In genomic region chr3:64741344-64741743, GRCh38 we compare ENCODE assay signal across 15 cellular contexts. TPM values are rescaled to one million over a fixed set of nuclear protein-coding genes. Genes with fewer than 3 reads are reported as not detected.
DNase-seq lines count a peak whose midpoint lies in the region; ATAC-seq and TF ChIP-seq lines count a peak whose summit lies in the region.
"Had no signal": no experiment of that assay in that cellular context is flagged by ENCODE, and none has a peak within 500 bp of the region (broad histone marks: within the 10 kb centered on the region; RNA-seq: fewer than 3 reads in every experiment).

No MANE protein-coding gene starts in this region.

- no peaks in the 10 kb centered on the region for H3K4me1 Mint-ChIP-seq in T-cell
- H3K4me1 Mint-ChIP-seq: CD8-positive, alpha-beta memory T cell had no signal

- H3K36me3 Mint-ChIP-seq in T-cell, result no peaks in the 10 kb centered on the region
- H3K36me3 Mint-ChIP-seq: CD8-positive, alpha-beta memory T cell had no signal

- WGBS in gastroesophageal sphincter (ENCODE audit: low coverage in 1 of 2), 2 donors, result 90% methylated on average over 1 of the region's 1 CpG; no CpG with 5 or more reads in 1 of the 2 donors

- H3K27ac ChIP-seq in gastroesophageal sphincter, result peak overlapping the region in 2 of 4 donors; percentile 16 to 31
- H3K27ac ChIP-seq: spleen, testis had no signal

- no peak overlapping the region for H3K4me3 ChIP-seq in AG10803 (ENCODE audit: low read length)
- H3K4me3 ChIP-seq in gastroesophageal sphincter, result no peak overlapping the region
- no peak overlapping the region for H3K4me3 ChIP-seq in skeletal muscle cell (ENCODE audit: low read depth, low read length)
- H3K4me3 ChIP-seq: spleen, testis had no signal

- peak; percentile 76 for ATAC-seq in gastroesophageal sphincter
- ATAC-seq in GM21619 (IDR thresholded peaks at IDR 0.05; ENCODE audit: unreplicated experiment), result no peak
- no peak for ATAC-seq in HG02870 (IDR thresholded peaks at IDR 0.05; ENCODE audit: unreplicated experiment)
- no peak for ATAC-seq in T-cell (replicated peaks in 1 of 4)
- ATAC-seq: activated CD4-positive, CD25-positive, alpha-beta regulatory T cell treated with anti-CD3 and anti-CD28 coated beads, Interleukin-2, amount 50 U/mL, for 24 hours; Panc1 had no signal

- TF ChIP-seq POLR2A in gastroesophageal sphincter (IDR thresholded peaks at IDR 0.05), result no peak

- peaks cover 0 to 42% (median 3%) of the 10 kb centered on the region in 3 donors for H3K4me1 ChIP-seq in gastroesophageal sphincter
- H3K4me1 ChIP-seq: spleen, testis had no signal

- no peaks in the 10 kb centered on the region for H3K9me3 ChIP-seq in gastroesophageal sphincter
- H3K9me3 ChIP-seq: testis had no signal

- H3K27ac Mint-ChIP-seq in T-cell, result no peak overlapping the region
- H3K27ac Mint-ChIP-seq: CD8-positive, alpha-beta memory T cell had no signal

- peaks cover 3 to 10% (median 7%) of the 10 kb centered on the region in 3 donors for H3K9me3 Mint-ChIP-seq in T-cell

- CTCF ChIA-PET in T-cell (lab: Charles Lee), result no interaction called here

- no peaks in the 10 kb centered on the region for H3K36me3 ChIP-seq in gastroesophageal sphincter
- H3K36me3 ChIP-seq: spleen had no signal

- H3K4me3 Mint-ChIP-seq in T-cell, result no peak overlapping the region
- H3K4me3 Mint-ChIP-seq: CD8-positive, alpha-beta memory T cell had no signal

- peak; percentile 69 for DNase-seq in AG10803 (ENCODE audit: low read depth)
- peak; percentile 35 for DNase-seq in astrocyte of the hippocampus (ENCODE audit: low read depth, low spot score)
- peak; percentile 75 for DNase-seq in skeletal muscle cell (ENCODE audit: low read depth)
- DNase-seq in NCI-H524 treated with DMSO at 0.1 percent for 48 hours (lab: John Stamatoyannopoulos, UW), result no peak
- DNase-seq in T-cell, result no peak
- DNase-seq: CD8-positive, alpha-beta memory T cell; NCI-H1417 treated with DMSO at 0.1 percent for 48 hours; spleen; stimulated activated CD8-positive, alpha-beta memory T cell treated with anti-CD3 and anti-CD28 coated beads, Interleukin-4, amount 100 ng/mL, for 48 hours; testis had no signal

- H3K27me3 Mint-ChIP-seq in T-cell, result no peaks in the 10 kb centered on the region
- H3K27me3 Mint-ChIP-seq: CD8-positive, alpha-beta memory T cell had no signal

- POLR2A ChIA-PET in T-cell (lab: Charles Lee), result no interaction called here

- H3K27me3 ChIP-seq in gastroesophageal sphincter, result no peaks in the 10 kb centered on the region
- H3K27me3 ChIP-seq: spleen, testis had no signal

- no peak for TF ChIP-seq EP300 in gastroesophageal sphincter (IDR thresholded peaks at IDR 0.05)

- no peak for TF ChIP-seq CTCF in AG10803 (conservative IDR thresholded peaks at IDR 0.05; ENCODE audit: low read length)
- no peak for TF ChIP-seq CTCF in gastroesophageal sphincter (IDR thresholded peaks at IDR 0.05)

RNA-seq across cellular contexts. Expression of gene ADAMTS9, which starts 53.5 kb away (rescaled TPM):
- total RNA-seq in gastroesophageal sphincter (100 to 1,000 TPM in 1 of 4 donors, 10 to 100 TPM in 3; 30.7 to 102 (median 48.3) TPM), T-cell (under 1 TPM in 2 of 5 donors, not detected in 3; 0.09 to 0.10 TPM)
- total RNA-seq: CD8-positive, alpha-beta memory T cell had no signal

Comparison
In these comparisons a context has a peak if more than half of its experiments do, and no peak if none do; other contexts are left out.
1. DNase-seq: peak in AG10803 (single experiment), astrocyte of the hippocampus (single experiment) and skeletal muscle cell (single experiment); none in NCI-H524 treated with DMSO at 0.1 percent for 48 hours (single experiment) and T-cell (0 of 34).
2. RNA of gene ADAMTS9, which starts 53.5 kb away (total RNA-seq): 30.7 to 102 TPM in gastroesophageal sphincter; 0.09 to 0.10 TPM in T-cell; every median in the first group is over 10 times any median in the second.